8 cellular contexts compared by ENCODE assay signal in the genomic region with DNA sequence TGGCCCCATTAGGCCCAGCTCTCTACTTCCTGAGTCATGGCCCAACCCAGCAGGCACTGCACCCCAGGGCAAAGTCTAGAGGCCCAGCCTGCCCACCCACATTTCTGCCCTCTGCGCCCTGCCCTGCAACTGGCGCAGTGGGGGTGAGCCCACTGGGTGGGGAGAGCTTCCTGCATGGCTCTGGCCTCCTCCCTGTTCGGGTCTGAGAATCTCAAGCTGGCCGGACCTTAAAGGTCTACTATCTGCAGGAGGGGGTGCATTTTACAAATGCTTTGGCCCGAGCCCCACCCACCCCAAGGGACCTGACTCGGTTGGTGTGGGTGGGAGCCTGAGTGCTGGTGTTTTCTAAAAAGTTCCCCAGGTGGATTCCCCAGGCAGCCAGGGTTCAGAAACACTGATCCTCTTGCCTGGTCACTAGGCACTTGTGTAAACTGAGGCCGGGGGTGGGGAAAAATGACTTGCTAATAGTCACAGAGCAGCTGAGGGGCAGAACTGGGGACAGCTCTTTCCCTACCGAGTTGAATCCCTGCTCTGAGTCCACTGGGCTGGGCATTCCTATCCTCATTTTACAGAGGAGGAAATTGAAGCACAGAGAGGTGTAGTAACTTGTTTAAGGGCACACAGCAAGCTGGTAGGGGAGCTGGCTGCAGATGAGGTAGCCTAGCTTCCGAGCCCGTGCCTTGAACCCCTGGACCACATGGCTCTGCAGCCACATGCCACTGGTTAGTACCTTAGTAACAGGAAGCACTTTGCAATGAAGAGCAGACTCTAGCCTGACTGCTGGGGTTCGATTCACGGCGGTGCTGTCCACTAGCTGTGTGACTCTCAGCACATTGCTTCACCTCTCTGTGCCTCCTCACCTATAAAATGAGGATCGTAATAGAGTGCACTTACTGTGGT. TPM values are rescaled to one million over a fixed set of nuclear protein-coding genes. Genes with fewer than 3 reads are reported as not detected.
DNase-seq lines count a peak whose midpoint lies in the region; ATAC-seq and TF ChIP-seq lines count a peak whose summit lies in the region.

No MANE protein-coding gene starts in this region.

- DNase-seq in RWPE2 (ENCODE audit: low spot score) (no peak), osteoblast (ENCODE audit: insufficient read length, low spot score, missing footprints) (peak; percentile 67), NCI-H1694 treated with DMSO at 0.1 percent for 48 hours (lab: John Stamatoyannopoulos, UW) (no peak), left lung (no peak), HEK293T (ENCODE audit: extremely low spot score) (no peak), H7 (no peak)

- H3K27ac ChIP-seq in RWPE2 (ENCODE audit: poor library complexity, severe bottlenecking) (no peak overlapping the region), osteoblast (ENCODE audit: low read depth, low read length) (no peak overlapping the region), left lung (peak overlapping the region in 1 of 2 donors; percentile 55)

- peaks cover 28% of the 10 kb centered on the region for H3K36me3 ChIP-seq in RWPE2 (ENCODE audit: low read depth)
- peaks cover 15% of the 10 kb centered on the region for H3K36me3 ChIP-seq in osteoblast (ENCODE audit: insufficient read depth, low read length)
- peaks cover 0 to 76% of the 10 kb centered on the region in 2 donors for H3K36me3 ChIP-seq in left lung
- H3K36me3 ChIP-seq in H7 (replicated peaks; ENCODE audit: control insufficient read depth, insufficient read depth, low read length): no peaks in the 10 kb centered on the region

- TF ChIP-seq CTCF in RWPE2 (IDR thresholded peaks at IDR 0.05; ENCODE audit: poor library complexity, severe bottlenecking) (no peak), osteoblast (IDR thresholded peaks at IDR 0.05; ENCODE audit: extremely low read depth, low read depth, low read length) (no peak), left lung (IDR thresholded peaks at IDR 0.05) (no peak)

- H3K4me1 ChIP-seq in RWPE2 (ENCODE audit: insufficient read depth, poor library complexity, severe bottlenecking) (no peaks in the 10 kb centered on the region), osteoblast (ENCODE audit: insufficient read depth, low read length) (peaks cover 27% of the 10 kb centered on the region), left lung (peaks cover 7 to 36% of the 10 kb centered on the region in 2 donors)

- no peak overlapping the region for H3K4me2 ChIP-seq in osteoblast (ENCODE audit: insufficient read depth, low read length)

- no peaks in the 10 kb centered on the region for H3K9me3 ChIP-seq in RWPE2 (ENCODE audit: severe bottlenecking)
- no peaks in the 10 kb centered on the region for H3K9me3 ChIP-seq in osteoblast (ENCODE audit: low read depth, low read length)
- H3K9me3 ChIP-seq in left lung: no peaks in the 10 kb centered on the region

- no peaks in the 10 kb centered on the region for H4K20me1 ChIP-seq in osteoblast (ENCODE audit: insufficient read depth, low read length)

- ATAC-seq in GM18520 (IDR thresholded peaks at IDR 0.05; ENCODE audit: unreplicated experiment): peak; percentile 40
- ATAC-seq in GM21723 (IDR thresholded peaks at IDR 0.05; ENCODE audit: unreplicated experiment): peak; percentile 35
- 0 out of 3 replicates have a peak, but pooled peaks have one; percentile 31 for ATAC-seq in RWPE2 (ENCODE audit: low read depth)
- ATAC-seq in left lung: no peak

- POLR2A ChIA-PET in HEK293T (lab: Yijun Ruan, JAX): no interaction called here

- CTCF ChIA-PET in HEK293T (lab: Yijun Ruan, JAX): no interaction called here

- H3K4me3 ChIP-seq in RWPE2 (ENCODE audit: severe bottlenecking): no peak overlapping the region
- no peak overlapping the region for H3K4me3 ChIP-seq in osteoblast (ENCODE audit: insufficient read depth, low read length)
- H3K4me3 ChIP-seq in left lung: no peak overlapping the region
- no peak overlapping the region for H3K4me3 ChIP-seq in H7 (ENCODE audit: insufficient read depth, low read depth, low read length)

- H3K27me3 ChIP-seq in RWPE2 (ENCODE audit: insufficient read depth, poor library complexity, severe bottlenecking): no peaks in the 10 kb centered on the region
- no peaks in the 10 kb centered on the region for H3K27me3 ChIP-seq in osteoblast (ENCODE audit: insufficient read depth, low read length)
- no peaks in the 10 kb centered on the region for H3K27me3 ChIP-seq in left lung
- no peaks in the 10 kb centered on the region for H3K27me3 ChIP-seq in H7 (ENCODE audit: control insufficient read depth, insufficient read depth, low read length)

- H2AFZ ChIP-seq in osteoblast (ENCODE audit: low read length): no peak overlapping the region

- no peaks in the 10 kb centered on the region for H3K79me2 ChIP-seq in osteoblast (ENCODE audit: insufficient read depth, low read length)

- intact Hi-C loops in left lung (cut with DNase I): no loop called here

TF ChIP-seq in HEK293T, 16 proteins besides CTCF, POLR2A, EP300 and RAD21:
- TF ChIP-seq HDGF (IDR thresholded peaks at IDR 0.05; ENCODE audit: borderline replicate concordance): no peak
- no peak for TF ChIP-seq FOXK2 (IDR thresholded peaks at IDR 0.05)
- TF ChIP-seq, protein P1, sequence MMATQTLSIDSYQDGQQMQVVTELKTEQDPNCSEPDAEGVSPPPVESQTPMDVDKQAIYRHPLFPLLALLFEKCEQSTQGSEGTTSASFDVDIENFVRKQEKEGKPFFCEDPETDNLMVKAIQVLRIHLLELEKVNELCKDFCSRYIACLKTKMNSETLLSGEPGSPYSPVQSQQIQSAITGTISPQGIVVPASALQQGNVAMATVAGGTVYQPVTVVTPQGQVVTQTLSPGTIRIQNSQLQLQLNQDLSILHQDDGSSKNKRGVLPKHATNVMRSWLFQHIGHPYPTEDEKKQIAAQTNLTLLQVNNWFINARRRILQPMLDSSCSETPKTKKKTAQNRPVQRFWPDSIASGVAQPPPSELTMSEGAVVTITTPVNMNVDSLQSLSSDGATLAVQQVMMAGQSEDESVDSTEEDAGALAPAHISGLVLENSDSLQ (IDR thresholded peaks at IDR 0.05): no peak
- TF ChIP-seq ZNF384 (IDR thresholded peaks at IDR 0.05): no peak
- TF ChIP-seq ELF4 (IDR thresholded peaks at IDR 0.05): no peak
- TF ChIP-seq FOXA1 (IDR thresholded peaks at IDR 0.05): no peak
- TF ChIP-seq LEF1 (IDR thresholded peaks at IDR 0.05; ENCODE audit: borderline replicate concordance): no peak
- TF ChIP-seq CTBP1 (IDR thresholded peaks at IDR 0.05; ENCODE audit: borderline replicate concordance): no peak
TF ChIP-seq in HEK293T: peak in this region for 0.

RNA-seq across cellular contexts. Expression of a gene that starts 36.3 kb away (rescaled TPM):
- total RNA-seq in osteoblast (14.7 and 23.2 TPM in 2 replicates), left lung (100 to 1,000 TPM in 1 of 2 donors, 10 to 100 TPM in 1; 88.4 to 244 TPM)
- 1.3 and 2.5 TPM in 2 replicates for total RNA-seq in H7 (2014; rRNA removed; shearing (Covaris generic))
